Comparison of ENCODE assay signal across 1 cellular context in the genomic region with DNA sequence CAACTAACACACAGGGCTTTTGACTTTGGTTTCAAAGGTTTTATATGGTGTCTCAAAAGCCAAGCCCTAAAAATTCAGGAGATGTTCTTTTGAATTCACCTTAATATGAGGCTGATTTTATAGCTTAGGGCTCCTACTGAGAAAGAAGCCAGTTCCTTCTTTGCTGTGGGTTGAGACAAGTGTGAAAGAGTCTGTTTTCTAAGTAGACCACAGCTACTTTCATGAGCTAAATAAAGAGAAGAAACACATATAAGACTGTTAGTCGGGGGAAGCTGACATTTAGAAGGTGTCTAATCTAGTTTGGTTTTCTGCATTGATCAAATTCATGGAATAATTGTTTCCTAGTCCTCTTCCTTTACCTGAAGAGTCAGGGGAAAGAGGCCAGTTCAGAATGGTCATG.
TF ChIP-seq lines count a peak whose summit lies in the region.

No MANE protein-coding gene starts in this region.

TF ChIP-seq in SK-N-SH treated with all-trans-retinoic acid at 6 μM for 48 hours, 23 proteins besides CTCF, POLR2A, EP300 and RAD21 (continued from another document):
- TF ChIP-seq, protein P1, sequence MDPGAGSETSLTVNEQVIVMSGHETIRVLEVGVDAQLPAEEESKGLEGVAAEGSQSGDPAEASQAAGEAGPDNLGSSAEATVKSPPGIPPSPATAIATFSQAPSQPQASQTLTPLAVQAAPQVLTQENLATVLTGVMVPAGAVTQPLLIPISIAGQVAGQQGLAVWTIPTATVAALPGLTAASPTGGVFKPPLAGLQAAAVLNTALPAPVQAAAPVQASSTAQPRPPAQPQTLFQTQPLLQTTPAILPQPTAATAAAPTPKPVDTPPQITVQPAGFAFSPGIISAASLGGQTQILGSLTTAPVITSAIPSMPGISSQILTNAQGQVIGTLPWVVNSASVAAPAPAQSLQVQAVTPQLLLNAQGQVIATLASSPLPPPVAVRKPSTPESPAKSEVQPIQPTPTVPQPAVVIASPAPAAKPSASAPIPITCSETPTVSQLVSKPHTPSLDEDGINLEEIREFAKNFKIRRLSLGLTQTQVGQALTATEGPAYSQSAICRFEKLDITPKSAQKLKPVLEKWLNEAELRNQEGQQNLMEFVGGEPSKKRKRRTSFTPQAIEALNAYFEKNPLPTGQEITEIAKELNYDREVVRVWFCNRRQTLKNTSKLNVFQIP (CRISPR knock-in tag; IDR thresholded peaks at IDR 0.05; ENCODE audit: borderline replicate concordance, low read depth), result no peak
- TF ChIP-seq ZC3H10 (CRISPR knock-in tag; IDR thresholded peaks at IDR 0.05) (no peak), PPARA (CRISPR knock-in tag; IDR thresholded peaks at IDR 0.05; ENCODE audit: borderline replicate concordance) (no peak), ARNTL (CRISPR knock-in tag; IDR thresholded peaks at IDR 0.05; ENCODE audit: borderline replicate concordance, low read depth) (no peak), GLIS3 (CRISPR knock-in tag; IDR thresholded peaks at IDR 0.05) (no peak)
- TF ChIP-seq, protein P2, sequence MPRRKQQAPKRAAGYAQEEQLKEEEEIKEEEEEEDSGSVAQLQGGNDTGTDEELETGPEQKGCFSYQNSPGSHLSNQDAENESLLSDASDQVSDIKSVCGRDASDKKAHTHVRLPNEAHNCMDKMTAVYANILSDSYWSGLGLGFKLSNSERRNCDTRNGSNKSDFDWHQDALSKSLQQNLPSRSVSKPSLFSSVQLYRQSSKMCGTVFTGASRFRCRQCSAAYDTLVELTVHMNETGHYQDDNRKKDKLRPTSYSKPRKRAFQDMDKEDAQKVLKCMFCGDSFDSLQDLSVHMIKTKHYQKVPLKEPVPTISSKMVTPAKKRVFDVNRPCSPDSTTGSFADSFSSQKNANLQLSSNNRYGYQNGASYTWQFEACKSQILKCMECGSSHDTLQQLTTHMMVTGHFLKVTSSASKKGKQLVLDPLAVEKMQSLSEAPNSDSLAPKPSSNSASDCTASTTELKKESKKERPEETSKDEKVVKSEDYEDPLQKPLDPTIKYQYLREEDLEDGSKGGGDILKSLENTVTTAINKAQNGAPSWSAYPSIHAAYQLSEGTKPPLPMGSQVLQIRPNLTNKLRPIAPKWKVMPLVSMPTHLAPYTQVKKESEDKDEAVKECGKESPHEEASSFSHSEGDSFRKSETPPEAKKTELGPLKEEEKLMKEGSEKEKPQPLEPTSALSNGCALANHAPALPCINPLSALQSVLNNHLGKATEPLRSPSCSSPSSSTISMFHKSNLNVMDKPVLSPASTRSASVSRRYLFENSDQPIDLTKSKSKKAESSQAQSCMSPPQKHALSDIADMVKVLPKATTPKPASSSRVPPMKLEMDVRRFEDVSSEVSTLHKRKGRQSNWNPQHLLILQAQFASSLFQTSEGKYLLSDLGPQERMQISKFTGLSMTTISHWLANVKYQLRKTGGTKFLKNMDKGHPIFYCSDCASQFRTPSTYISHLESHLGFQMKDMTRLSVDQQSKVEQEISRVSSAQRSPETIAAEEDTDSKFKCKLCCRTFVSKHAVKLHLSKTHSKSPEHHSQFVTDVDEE (CRISPR knock-in tag; IDR thresholded peaks at IDR 0.05), result no peak
